ENCODE assay signal across 24 cellular contexts in genomic region chr1:223276029-223276428, GRCh38.
A peak's percentile ranks its signal among the peaks of the same experiment; 100 is the strongest.
DNase-seq lines count a peak whose midpoint lies in the region; ATAC-seq and TF ChIP-seq lines count a peak whose summit lies in the region.
"Had no signal": no experiment of that assay in that cellular context is flagged by ENCODE, and none has a peak within 500 bp of the region (broad histone marks: within the 10 kb centered on the region; RNA-seq: fewer than 3 reads in every experiment).

No MANE protein-coding gene starts in this region.

- peaks cover 19% of the 10 kb centered on the region for H3K4me1 ChIP-seq in KMS-11 (ENCODE audit: low read depth, poor library complexity, severe bottlenecking)
- H3K4me1 ChIP-seq: BLaER1 treated with 17β-estradiol and CSF1 and Interleukin-3, amounts not matched to agents 10 nM and 100 nM; SJCRH30 had no signal

- no peak overlapping the region for H3K27ac Mint-ChIP-seq in activated CD8-positive, alpha-beta T cell treated with anti-CD3 and anti-CD28 coated beads for 36 hours
- H3K27ac Mint-ChIP-seq in activated CD8-positive, alpha-beta T cell treated with anti-CD3 and anti-CD28 coated beads, Interleukin-2, amount 10 ng/mL, durations not matched to agents 7 days and 5 days = no peak overlapping the region
- H3K27ac Mint-ChIP-seq in activated T-helper 17 cell treated with anti-CD3 and anti-CD28 coated beads, Interleukin-2, amount 50 U/mL, for 72 hours = no peak overlapping the region
- H3K27ac Mint-ChIP-seq: CD4-positive, alpha-beta T cell had no signal

- H2AFZ ChIP-seq in KMS-11 (ENCODE audit: low read depth) = no peak overlapping the region; the same call in 1 of the 2 replicates
- H2AFZ ChIP-seq: PC-9 had no signal

- intact Hi-C loops in activated CD8-positive, alpha-beta T cell treated with anti-CD3 and anti-CD28 coated beads for 36 hours (cut with micrococcal nuclease) = no loop called here

- TF ChIP-seq CTCF in activated CD8-positive, alpha-beta T cell treated with anti-CD3 and anti-CD28 coated beads for 36 hours (IDR thresholded peaks at IDR 0.05) = no peak
- no peak for TF ChIP-seq CTCF in KMS-11 (conservative IDR thresholded peaks at IDR 0.05; ENCODE audit: low read depth, low read length)

- no peaks in the 10 kb centered on the region for H3K27me3 Mint-ChIP-seq in activated CD8-positive, alpha-beta T cell treated with anti-CD3 and anti-CD28 coated beads for 36 hours
- no peaks in the 10 kb centered on the region for H3K27me3 Mint-ChIP-seq in activated CD8-positive, alpha-beta T cell treated with anti-CD3 and anti-CD28 coated beads, Interleukin-2, amount 10 ng/mL, durations not matched to agents 7 days and 5 days (ENCODE audit: low read depth)
- no peaks in the 10 kb centered on the region for H3K27me3 Mint-ChIP-seq in activated T-helper 17 cell treated with anti-CD3 and anti-CD28 coated beads, Interleukin-2, amount 50 U/mL, for 72 hours
- H3K27me3 Mint-ChIP-seq: CD4-positive, alpha-beta T cell had no signal

- no peak overlapping the region for H3K4me3 ChIP-seq in KMS-11 (IDR thresholded peaks at IDR 0.05; ENCODE audit: insufficient read depth, low read depth, low read length)
- H3K4me3 ChIP-seq: BLaER1 treated with 17β-estradiol and CSF1 and Interleukin-3, amounts not matched to agents 10 nM and 100 nM; PC-9; SJCRH30 had no signal

- POLR2A ChIA-PET in activated CD8-positive, alpha-beta T cell treated with anti-CD3 and anti-CD28 coated beads for 36 hours (lab: Charles Lee) = no interaction called here
- POLR2A ChIA-PET in activated CD8-positive, alpha-beta T cell treated with anti-CD3 and anti-CD28 coated beads, Interleukin-2, amount 10 ng/mL, durations not matched to agents 7 days and 5 days (lab: Charles Lee) = no interaction called here

- H3K79me2 ChIP-seq in KMS-11 (ENCODE audit: insufficient read depth, low read depth) = no peaks in the 10 kb centered on the region

- H4K20me1 ChIP-seq in KMS-11 (ENCODE audit: insufficient read depth) = no peaks in the 10 kb centered on the region
- H4K20me1 ChIP-seq: BLaER1 treated with 17β-estradiol and CSF1 and Interleukin-3, amounts not matched to agents 10 nM and 100 nM had no signal

- H3K27ac ChIP-seq in KMS-11 = no peak overlapping the region
- H3K27ac ChIP-seq: BLaER1 treated with 17β-estradiol and CSF1 and Interleukin-3, amounts not matched to agents 10 nM and 100 nM; HL-60; PC-9; SJCRH30 had no signal

- ATAC-seq in activated CD8-positive, alpha-beta T cell treated with anti-CD3 and anti-CD28 coated beads for 36 hours = peak; percentile 83
- ATAC-seq in activated CD8-positive, alpha-beta T cell treated with anti-CD3 and anti-CD28 coated beads, Interleukin-2, amount 10 ng/mL, durations not matched to agents 7 days and 5 days = no peak
- peak; percentile 34 for ATAC-seq in activated T-helper 17 cell treated with anti-CD3 and anti-CD28 coated beads, Interleukin-2, amount 50 U/mL, for 72 hours (replicated peaks)
- peak; percentile 90 for ATAC-seq in stimulated activated naive CD8-positive, alpha-beta T cell treated with anti-CD3 and anti-CD28 coated beads, Interleukin-15, Interleukin-2, amounts not matched to agents 100 U/mL and 50 U/mL, for 24 hours
- no peak for ATAC-seq in GM19463 (IDR thresholded peaks at IDR 0.05; ENCODE audit: unreplicated experiment)
- ATAC-seq: Right ventricle myocardium inferior, SK-N-SH treated with all-trans-retinoic acid at 6 μM for 48 hours had no signal

- no peak overlapping the region for H3K9ac ChIP-seq in KMS-11
- H3K9ac ChIP-seq: BLaER1 treated with 17β-estradiol and CSF1 and Interleukin-3, amounts not matched to agents 10 nM and 100 nM had no signal

- H3K36me3 ChIP-seq in KMS-11 (ENCODE audit: insufficient read depth) = no peaks in the 10 kb centered on the region
- H3K36me3 ChIP-seq: BLaER1 treated with 17β-estradiol and CSF1 and Interleukin-3, amounts not matched to agents 10 nM and 100 nM; SJCRH30 had no signal

- no peaks in the 10 kb centered on the region for H3K27me3 ChIP-seq in KMS-11 (ENCODE audit: insufficient read depth, low read depth)
- H3K27me3 ChIP-seq: BLaER1 treated with 17β-estradiol and CSF1 and Interleukin-3, amounts not matched to agents 10 nM and 100 nM; SJCRH30 had no signal

- H3K36me3 Mint-ChIP-seq in activated CD8-positive, alpha-beta T cell treated with anti-CD3 and anti-CD28 coated beads for 36 hours (ENCODE audit: low read depth) = no peaks in the 10 kb centered on the region
- no peaks in the 10 kb centered on the region for H3K36me3 Mint-ChIP-seq in activated CD8-positive, alpha-beta T cell treated with anti-CD3 and anti-CD28 coated beads, Interleukin-2, amount 10 ng/mL, durations not matched to agents 7 days and 5 days (ENCODE audit: low read depth)
- H3K36me3 Mint-ChIP-seq in activated T-helper 17 cell treated with anti-CD3 and anti-CD28 coated beads, Interleukin-2, amount 50 U/mL, for 72 hours (ENCODE audit: low read depth) = no peaks in the 10 kb centered on the region

- DNase-seq in activated CD8-positive, alpha-beta T cell treated with anti-CD3 and anti-CD28 coated beads for 36 hours = peak; percentile 17
- no peak for DNase-seq in activated CD8-positive, alpha-beta T cell treated with anti-CD3 and anti-CD28 coated beads, Interleukin-2, amount 10 ng/mL, durations not matched to agents 7 days and 5 days
- no peak for DNase-seq in stimulated activated naive CD8-positive, alpha-beta T cell treated with anti-CD3 and anti-CD28 coated beads, Interleukin-15, Interleukin-2, amounts not matched to agents 100 U/mL and 50 U/mL, for 24 hours
- DNase-seq in NCI-H526 (lab: John Stamatoyannopoulos, UW) = no peak
- DNase-seq: AML-193; CD4-positive, alpha-beta T cell; COR-L47; DMS53; Kasumi-1; MV-4-11; NCI-H1105; NCI-H1436 treated with DMSO at 0.1 percent for 48 hours; NCI-H187 treated with DMSO at 0.1 percent for 48 hours; NCI-H510A treated with DMSO at 0.1 percent for 48 hours; NCI-H748 treated with DMSO at 0.1 percent for 48 hours; PC-9 had no signal

- peaks cover 10% of the 10 kb centered on the region for H3K4me1 Mint-ChIP-seq in activated CD8-positive, alpha-beta T cell treated with anti-CD3 and anti-CD28 coated beads for 36 hours (ENCODE audit: low read depth)
- H3K4me1 Mint-ChIP-seq in activated CD8-positive, alpha-beta T cell treated with anti-CD3 and anti-CD28 coated beads, Interleukin-2, amount 10 ng/mL, durations not matched to agents 7 days and 5 days (ENCODE audit: low read depth) = no peaks in the 10 kb centered on the region
- H3K4me1 Mint-ChIP-seq in activated T-helper 17 cell treated with anti-CD3 and anti-CD28 coated beads, Interleukin-2, amount 50 U/mL, for 72 hours = no peaks in the 10 kb centered on the region

- no peak overlapping the region for H3K4me3 Mint-ChIP-seq in activated CD8-positive, alpha-beta T cell treated with anti-CD3 and anti-CD28 coated beads for 36 hours
- H3K4me3 Mint-ChIP-seq in activated CD8-positive, alpha-beta T cell treated with anti-CD3 and anti-CD28 coated beads, Interleukin-2, amount 10 ng/mL, durations not matched to agents 7 days and 5 days = no peak overlapping the region
- H3K4me3 Mint-ChIP-seq in activated T-helper 17 cell treated with anti-CD3 and anti-CD28 coated beads, Interleukin-2, amount 50 U/mL, for 72 hours = no peak overlapping the region
- H3K4me3 Mint-ChIP-seq: CD4-positive, alpha-beta T cell had no signal

- H3K9me3 Mint-ChIP-seq in activated CD8-positive, alpha-beta T cell treated with anti-CD3 and anti-CD28 coated beads for 36 hours = no peaks in the 10 kb centered on the region
- no peaks in the 10 kb centered on the region for H3K9me3 Mint-ChIP-seq in activated CD8-positive, alpha-beta T cell treated with anti-CD3 and anti-CD28 coated beads, Interleukin-2, amount 10 ng/mL, durations not matched to agents 7 days and 5 days (ENCODE audit: insufficient read depth)
- no peaks in the 10 kb centered on the region for H3K9me3 Mint-ChIP-seq in activated T-helper 17 cell treated with anti-CD3 and anti-CD28 coated beads, Interleukin-2, amount 50 U/mL, for 72 hours

- CTCF ChIA-PET in activated CD8-positive, alpha-beta T cell treated with anti-CD3 and anti-CD28 coated beads for 36 hours (lab: Charles Lee) = no interaction called here
- CTCF ChIA-PET in activated CD8-positive, alpha-beta T cell treated with anti-CD3 and anti-CD28 coated beads, Interleukin-2, amount 10 ng/mL, durations not matched to agents 7 days and 5 days (lab: Charles Lee) = no interaction called here

- peak overlapping the region; percentile 55 for H3K4me2 ChIP-seq in KMS-11
- H3K4me2 ChIP-seq: BLaER1 treated with 17β-estradiol and CSF1 and Interleukin-3, amounts not matched to agents 10 nM and 100 nM; PC-9 had no signal

Comparison
In these comparisons a context has a peak if more than half of its experiments do, and no peak if none do; other contexts are left out.
1. ATAC-seq: peak in activated CD8-positive, alpha-beta T cell treated with anti-CD3 and anti-CD28 coated beads for 36 hours (single experiment), activated T-helper 17 cell treated with anti-CD3 and anti-CD28 coated beads, Interleukin-2, amount 50 U/mL, for 72 hours (single experiment) and stimulated activated naive CD8-positive, alpha-beta T cell treated with anti-CD3 and anti-CD28 coated beads, Interleukin-15, Interleukin-2, amounts not matched to agents 100 U/mL and 50 U/mL, for 24 hours (single experiment); none in activated CD8-positive, alpha-beta T cell treated with anti-CD3 and anti-CD28 coated beads, Interleukin-2, amount 10 ng/mL, durations not matched to agents 7 days and 5 days (single experiment) and GM19463 (single experiment).